In the genomic region with DNA sequence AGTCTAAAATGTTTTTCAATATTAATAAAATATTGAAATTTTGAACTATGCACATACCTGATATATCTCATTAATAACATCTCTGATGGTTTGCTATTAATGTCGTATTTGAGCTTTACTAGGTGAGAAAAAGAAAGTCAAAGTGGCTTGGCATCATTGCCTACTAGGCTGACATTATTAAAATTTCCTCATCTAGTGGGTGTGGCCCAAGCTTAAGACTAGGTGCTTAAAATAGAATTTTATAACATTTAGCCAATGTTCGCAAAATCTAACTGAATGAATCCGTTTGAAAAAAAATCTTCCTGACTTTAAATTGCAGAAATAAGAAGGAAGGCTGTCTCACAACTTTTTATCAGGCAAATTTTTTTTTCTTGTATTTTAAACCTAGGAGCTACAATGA, we compare ENCODE assay signal across 37 cellular contexts. TPM values are rescaled to one million over a fixed set of nuclear protein-coding genes. Genes with fewer than 3 reads are reported as not detected.
"Had no signal": no experiment of that assay in that cellular context is flagged by ENCODE, and none has a peak within 500 bp of the region (broad histone marks: within the 10 kb centered on the region; RNA-seq: fewer than 3 reads in every experiment).

No MANE protein-coding gene starts in this region.

- H3K4me1 ChIP-seq: adrenal gland, body of pancreas, breast epithelium, Peyer's patch had no signal

- H3K27ac Mint-ChIP-seq: activated B cell treated with CpG ODN at 0.5 μM for 24 hours; activated CD4-positive, alpha-beta memory T cell treated with anti-CD3 and anti-CD28 coated beads for 36 hours; activated naive CD4-positive, alpha-beta T cell treated with anti-CD3 and anti-CD28 coated beads for 36 hours; activated naive CD4-positive, alpha-beta T cell treated with anti-CD3 and anti-CD28 coated beads, Interleukin-2, amount 50 U/mL, for 72 hours; activated T-helper 1 cell treated with anti-CD3 and anti-CD28 coated beads, Interleukin-12 subunit alpha, Interleukin-12 subunit beta, Interleukin-2, Interleukin-4 antibody, amounts not matched to agents 30 ng/mL and 10 ng/mL and 1 ng/mL, durations not matched to agents 14 hours and 24 hours and 36 hours had no signal

- H3K27ac ChIP-seq: adrenal gland, body of pancreas, breast epithelium, Peyer's patch, VCaP had no signal

- H3K4me3 ChIP-seq: adrenal gland, body of pancreas, breast epithelium, MG63, Peyer's patch had no signal

- ATAC-seq: activated naive CD4-positive, alpha-beta T cell treated with anti-CD3 and anti-CD28 coated beads, Interleukin-2, amount 50 U/mL, for 72 hours; activated T-cell treated with anti-CD3 and anti-CD28 coated beads, Interleukin-2, amount 50 U/mL, for 4 hours; body of pancreas; PC-3; SK-N-SH treated with all-trans-retinoic acid at 6 μM for 48 hours had no signal

- H3K9me3 ChIP-seq: adrenal gland, body of pancreas, breast epithelium, MG63, Peyer's patch had no signal

- H3K4me3 Mint-ChIP-seq: activated B cell treated with CpG ODN at 0.5 μM for 24 hours; activated CD4-positive, alpha-beta memory T cell treated with anti-CD3 and anti-CD28 coated beads for 36 hours; activated naive CD4-positive, alpha-beta T cell treated with anti-CD3 and anti-CD28 coated beads for 36 hours; activated T-cell treated with anti-CD3 and anti-CD28 coated beads, Interleukin-2, amount 50 U/mL, for 4 hours; activated T-helper 1 cell treated with anti-CD3 and anti-CD28 coated beads, Interleukin-12 subunit alpha, Interleukin-12 subunit beta, Interleukin-2, Interleukin-4 antibody, amounts not matched to agents 30 ng/mL and 10 ng/mL and 1 ng/mL, durations not matched to agents 14 hours and 24 hours and 36 hours had no signal

- H3K27me3 ChIP-seq: adrenal gland, body of pancreas, breast epithelium, MG63, Peyer's patch had no signal

- H3K36me3 ChIP-seq: adrenal gland, breast epithelium, MG63, Peyer's patch had no signal

- H3K4me1 Mint-ChIP-seq: activated B cell treated with CpG ODN at 0.5 μM for 24 hours had no signal

- H3K9me3 Mint-ChIP-seq: activated CD4-positive, alpha-beta memory T cell treated with anti-CD3 and anti-CD28 coated beads for 36 hours; activated naive CD4-positive, alpha-beta T cell treated with anti-CD3 and anti-CD28 coated beads for 36 hours; activated naive CD4-positive, alpha-beta T cell treated with anti-CD3 and anti-CD28 coated beads, Interleukin-2, amount 50 U/mL, for 72 hours; activated T-cell treated with anti-CD3 and anti-CD28 coated beads, Interleukin-2, amount 50 U/mL, for 4 hours; activated T-helper 1 cell treated with anti-CD3 and anti-CD28 coated beads, Interleukin-12 subunit alpha, Interleukin-12 subunit beta, Interleukin-2, Interleukin-4 antibody, amounts not matched to agents 30 ng/mL and 10 ng/mL and 1 ng/mL, durations not matched to agents 14 hours and 24 hours and 36 hours had no signal

- DNase-seq: activated B cell treated with CpG ODN at 0.5 μM for 24 hours; activated CD4-positive, alpha-beta memory T cell treated with anti-CD3 and anti-CD28 coated beads for 36 hours; activated CD4-positive, alpha-beta T cell treated with anti-CD3 and anti-CD28 coated beads for 4 hours; activated CD4-positive, alpha-beta T cell treated with anti-CD3 and anti-CD28 coated beads, Interleukin-2, amount 50 U/mL, for 1 hour; activated CD4-positive, CD25-positive, alpha-beta regulatory T cell treated with anti-CD3 and anti-CD28 coated beads, Interleukin-2, amount 50 U/mL, for 72 hours; activated CD8-positive, alpha-beta memory T cell treated with anti-CD3 and anti-CD28 coated beads, Interleukin-2, amount 50 U/mL, for 4 hours; activated gamma-delta T cell treated with Interleukin-2 at 50 U/mL for 16 hours; activated naive CD4-positive, alpha-beta T cell treated with anti-CD3 and anti-CD28 coated beads for 36 hours; activated T-cell treated with anti-CD3 and anti-CD28 coated beads for 4 hours; activated T-cell treated with anti-CD3 and anti-CD28 coated beads, Interleukin-2, amount 50 U/mL, for 4 hours; adrenal gland; body of pancreas; Kasumi-1; KG1; MG63; NCI-H1048; NCI-H1105 treated with DMSO at 0.1 percent for 48 hours; NCI-H1436 treated with DMSO at 0.1 percent for 48 hours; NCI-H1694 treated with DMSO at 0.1 percent for 48 hours; NCI-H2029; NCI-H345; NCI-H526; NCI-H748 treated with DMSO at 0.1 percent for 48 hours; NK-92 treated with Interleukin-12 subunit alpha and Interleukin-12 subunit beta, amount 100 ng/mL, for 24 hours; PC-3; Peyer's patch; RPMI8226; SIG-M5; SW 1271; T-helper 1 cell; T-helper 2 cell; T-helper 9 cell had no signal

RNA-seq across cellular contexts. Expression of gene ABI3BP, which starts 46.1 kb away (rescaled TPM):
- total RNA-seq: activated B cell treated with CpG ODN at 0.5 μM for 24 hours; activated CD4-positive, alpha-beta memory T cell treated with anti-CD3 and anti-CD28 coated beads for 36 hours; activated naive CD4-positive, alpha-beta T cell treated with anti-CD3 and anti-CD28 coated beads for 36 hours; activated T-helper 1 cell treated with anti-CD3 and anti-CD28 coated beads, Interleukin-12 subunit alpha, Interleukin-12 subunit beta, Interleukin-2, Interleukin-4 antibody, amounts not matched to agents 30 ng/mL and 10 ng/mL and 1 ng/mL, durations not matched to agents 14 hours and 24 hours and 36 hours had no signal
